In genomic region chr9:27394826-27395201, GRCh38 we compare ENCODE assay signal across 15 cellular contexts.
DNase-seq lines count a peak whose midpoint lies in the region; ATAC-seq and TF ChIP-seq lines count a peak whose summit lies in the region.
"Had no signal": no experiment of that assay in that cellular context is flagged by ENCODE, and none has a peak within 500 bp of the region (broad histone marks: within the 10 kb centered on the region; RNA-seq: fewer than 3 reads in every experiment).

No MANE protein-coding gene starts in this region.

- no peaks in the 10 kb centered on the region for H3K27me3 Mint-ChIP-seq in progenitor cell of endocrine pancreas

- H3K27ac Mint-ChIP-seq in progenitor cell of endocrine pancreas = peak overlapping the region; percentile 3
- H3K27ac Mint-ChIP-seq: CD4-positive, CD25-positive, alpha-beta regulatory T cell had no signal

- no peak for TF ChIP-seq CTCF in brain microvascular endothelial cell (IDR thresholded peaks at IDR 0.05; ENCODE audit: low read depth, low read length, missing control alignments)
- no peak for TF ChIP-seq CTCF in foreskin keratinocyte (conservative IDR thresholded peaks at IDR 0.05)
- no peak for TF ChIP-seq CTCF in progenitor cell of endocrine pancreas (IDR thresholded peaks at IDR 0.05; ENCODE audit: unreplicated experiment)

- no peak overlapping the region; the same call in 1 of the 2 replicates for H3K9ac ChIP-seq in BLaER1

- no peak overlapping the region; the same call in 1 of the 2 replicates for H3K4me3 ChIP-seq in BLaER1
- no peak overlapping the region for H3K4me3 ChIP-seq in brain microvascular endothelial cell (ENCODE audit: low read depth, low read length)
- H3K4me3 ChIP-seq: GM23338 had no signal

- ATAC-seq in foreskin keratinocyte = no peak
- no peak for ATAC-seq in GM21576 (IDR thresholded peaks at IDR 0.05; ENCODE audit: unreplicated experiment)
- ATAC-seq in HG03045 (IDR thresholded peaks at IDR 0.05; ENCODE audit: unreplicated experiment) = no peak

- H3K9me3 Mint-ChIP-seq in progenitor cell of endocrine pancreas (ENCODE audit: low read depth) = peaks cover 6% of the 10 kb centered on the region
- H3K9me3 Mint-ChIP-seq: GM23338 had no signal

- in situ Hi-C loops in brain microvascular endothelial cell (cut with HindIII; ENCODE audit: low pct_ligation_motif_present, low sequenced_read_pairs) = no loop called here

- DNase-seq in brain microvascular endothelial cell = peak; percentile 16
- DNase-seq in foreskin keratinocyte = no peak
- no peak for DNase-seq in progenitor cell of endocrine pancreas (ENCODE audit: low spot score, unreplicated experiment)
- no peak for DNase-seq in DMS114 treated with DMSO at 0.1 percent for 48 hours (lab: John Stamatoyannopoulos, UW; ENCODE audit: unreplicated experiment)
- DNase-seq in SIG-M5 (lab: John Stamatoyannopoulos, UW) = no peak
- DNase-seq: CD4-positive, CD25-positive, alpha-beta regulatory T cell; GF-D8; MM.1S; NCI-H1105; NCI-H187 treated with DMSO at 0.1 percent for 48 hours; NCI-H446 had no signal

- peak overlapping the region; percentile 76 for H3K4me2 ChIP-seq in BLaER1
- H3K4me2 ChIP-seq: GM23338 had no signal

- H3K27me3 ChIP-seq in BLaER1 (no peaks in the 10 kb centered on the region), brain microvascular endothelial cell (replicated peaks) (no peaks in the 10 kb centered on the region), foreskin keratinocyte (no peaks in the 10 kb centered on the region)

- no peaks in the 10 kb centered on the region for H3K9me3 ChIP-seq in BLaER1

- peaks cover 2% of the 10 kb centered on the region for H3K36me3 Mint-ChIP-seq in progenitor cell of endocrine pancreas (ENCODE audit: insufficient read depth)
- H3K36me3 Mint-ChIP-seq: CD4-positive, CD25-positive, alpha-beta regulatory T cell had no signal

- peak overlapping the region; percentile 74; the same call in 1 of the 2 replicates for H3K27ac ChIP-seq in BLaER1
- no peak overlapping the region for H3K27ac ChIP-seq in brain microvascular endothelial cell
- H3K27ac ChIP-seq in foreskin keratinocyte = peak overlapping the region; percentile 35

- H3K4me1 ChIP-seq in BLaER1 (peaks cover 87% of the 10 kb centered on the region), foreskin keratinocyte (peaks cover 36% of the 10 kb centered on the region)

- no peaks in the 10 kb centered on the region for H4K20me1 ChIP-seq in BLaER1

- H3K4me1 Mint-ChIP-seq in progenitor cell of endocrine pancreas (ENCODE audit: low read depth) = peaks cover 28% of the 10 kb centered on the region
- H3K4me1 Mint-ChIP-seq: CD4-positive, CD25-positive, alpha-beta regulatory T cell had no signal

- H3K4me3 Mint-ChIP-seq in progenitor cell of endocrine pancreas (ENCODE audit: low read depth) = no peak overlapping the region
- H3K4me3 Mint-ChIP-seq: CD4-positive, CD25-positive, alpha-beta regulatory T cell; GM23338 had no signal

- H3K36me3 ChIP-seq in BLaER1 = no peaks in the 10 kb centered on the region
- H3K36me3 ChIP-seq in brain microvascular endothelial cell (replicated peaks) = no peaks in the 10 kb centered on the region
